ENCODE assay signal across 8 cellular contexts in genomic region chr3:72163809-72164634, GRCh38.
DNase-seq lines count a peak whose midpoint lies in the region; ATAC-seq and TF ChIP-seq lines count a peak whose summit lies in the region.

No MANE protein-coding gene starts in this region.

- H2AFZ ChIP-seq in Loucy (ENCODE audit: low read length) = no peak overlapping the region

- H3K4me1 Mint-ChIP-seq in activated T-cell treated with anti-CD3 and anti-CD28 coated beads, Interleukin-2, amount 50 U/mL, for 4 hours (ENCODE audit: low read depth) = no peaks in the 10 kb centered on the region

- peak overlapping the region; percentile 32 for H3K4me3 ChIP-seq in Loucy (ENCODE audit: low read length, poor library complexity, severe bottlenecking)
- no peak overlapping the region for H3K4me3 ChIP-seq in spleen

- no peak for TF ChIP-seq POLR2A in spleen (IDR thresholded peaks at IDR 0.05)

- H3K9me3 ChIP-seq in Loucy (ENCODE audit: insufficient read depth, low read depth, low read length) (no peaks in the 10 kb centered on the region), spleen (peaks cover 0 to 2% (median 0%) of the 10 kb centered on the region in 8 donors)

- 48 to 60% (median 49%) methylated on average over 7 of the region's 7 CpGs for WGBS in spleen, 5 donors

- ATAC-seq in GM19025 (IDR thresholded peaks at IDR 0.05; ENCODE audit: low read depth, unreplicated experiment) (peak; percentile 89), HG02798 (IDR thresholded peaks at IDR 0.05; ENCODE audit: poor library complexity, unreplicated experiment) (peak; percentile 94)
- no peak for ATAC-seq in activated T-cell treated with anti-CD3 and anti-CD28 coated beads, Interleukin-2, amount 50 U/mL, for 4 hours

- H3K36me3 Mint-ChIP-seq in activated T-cell treated with anti-CD3 and anti-CD28 coated beads, Interleukin-2, amount 50 U/mL, for 4 hours (ENCODE audit: insufficient read depth) = no peaks in the 10 kb centered on the region

- intact Hi-C loops in spleen (cut with DNase I; ENCODE audit: low total_unique reads) = no loop called here

- peak overlapping the region in 3 of 8 donors; percentile 4 to 68 (median 27) for H3K27ac ChIP-seq in spleen

- H3K9me3 Mint-ChIP-seq in activated T-cell treated with anti-CD3 and anti-CD28 coated beads, Interleukin-2, amount 50 U/mL, for 4 hours = no peaks in the 10 kb centered on the region

- H3K27me3 ChIP-seq in Loucy (ENCODE audit: insufficient read depth, low read length, poor library complexity, severe bottlenecking) (no peaks in the 10 kb centered on the region), spleen (replicated peaks in 1 of 7) (peaks cover 0 to 5% (median 0%) of the 10 kb centered on the region in 7 donors)

- no peaks in the 10 kb centered on the region for H3F3A ChIP-seq in Loucy (ENCODE audit: low read depth)

- no peak for TF ChIP-seq CTCF in Loucy (conservative IDR thresholded peaks at IDR 0.05; ENCODE audit: low read length)
- no peak for TF ChIP-seq CTCF in spleen (IDR thresholded peaks at IDR 0.05 in 8 of 11, conservative IDR thresholded peaks at IDR 0.05 in 3 of 11)

- no peaks in the 10 kb centered on the region for H3K27me3 Mint-ChIP-seq in activated T-cell treated with anti-CD3 and anti-CD28 coated beads, Interleukin-2, amount 50 U/mL, for 4 hours (ENCODE audit: low read depth)

- no peaks in the 10 kb centered on the region for H3K36me3 ChIP-seq in Loucy (ENCODE audit: insufficient read depth, low read length)
- H3K36me3 ChIP-seq in spleen = no peaks in the 10 kb centered on the region

- H3K4me2 ChIP-seq in Loucy (ENCODE audit: low read depth, low read length, poor library complexity, severe bottlenecking) = peak overlapping the region; percentile 65

- H3K4me1 ChIP-seq in Loucy (ENCODE audit: insufficient read depth, low read length, poor library complexity, severe bottlenecking) = peaks cover 27% of the 10 kb centered on the region
- H3K4me1 ChIP-seq in spleen = peaks cover 14 to 46% (median 36%) of the 10 kb centered on the region in 6 donors

- no peaks in the 10 kb centered on the region for H3K9me2 ChIP-seq in Loucy (replicated peaks; ENCODE audit: low read depth, low read length)

- no peak overlapping the region for H3K4me3 Mint-ChIP-seq in activated T-cell treated with anti-CD3 and anti-CD28 coated beads, Interleukin-2, amount 50 U/mL, for 4 hours

- no peaks in the 10 kb centered on the region for H4K20me1 ChIP-seq in Loucy (ENCODE audit: insufficient read depth, low read length, poor library complexity, severe bottlenecking)

- DNase-seq in spleen (peak; percentile 84), cerebellum (ENCODE audit: low spot score) (no peak), HuH-7.5 (ENCODE audit: low spot score) (no peak), COLO829 (ENCODE audit: low spot score) (no peak)
- DNase-seq in activated T-cell treated with anti-CD3 and anti-CD28 coated beads, Interleukin-2, amount 50 U/mL, for 4 hours = no peak

- peak overlapping the region; percentile 30 for H3K9ac ChIP-seq in Loucy (ENCODE audit: low read depth, low read length, poor library complexity, severe bottlenecking)

- no peaks in the 10 kb centered on the region for H3K79me2 ChIP-seq in Loucy (ENCODE audit: insufficient read depth, low read length)

Comparison
In these comparisons a context has a peak if more than half of its experiments do, and no peak if none do; other contexts are left out.
1. ATAC-seq: peak in GM19025 (single experiment) and HG02798 (single experiment); none in activated T-cell treated with anti-CD3 and anti-CD28 coated beads, Interleukin-2, amount 50 U/mL, for 4 hours (0 of 2).